20 cellular contexts compared by ENCODE assay signal in genomic region chr13:111946214-111946613, GRCh38.
A peak's percentile ranks its signal among the peaks of the same experiment; 100 is the strongest.
DNase-seq lines count a peak whose midpoint lies in the region; ATAC-seq, FAIRE-seq and TF ChIP-seq lines count a peak whose summit lies in the region.
"Had no signal": no experiment of that assay in that cellular context is flagged by ENCODE, and none has a peak within 500 bp of the region (broad histone marks: within the 10 kb centered on the region; RNA-seq: fewer than 3 reads in every experiment).

No MANE protein-coding gene starts in this region.

- no peak for ATAC-seq in HepG2
- no peak for ATAC-seq in right lobe of liver
- ATAC-seq in GM21515 (IDR thresholded peaks at IDR 0.05; ENCODE audit: unreplicated experiment) = no peak
- ATAC-seq: PC-3, Right ventricle myocardium inferior, SK-N-SH treated with all-trans-retinoic acid at 6 μM for 48 hours had no signal

- H3K4me1 ChIP-seq in HepG2 (ENCODE audit: insufficient read depth, low read length) (no peaks in the 10 kb centered on the region), right lobe of liver (no peaks in the 10 kb centered on the region)
- H3K4me1 ChIP-seq: SJCRH30 had no signal

- FAIRE-seq in HepG2 (lab: Jason Lieb, UNC) = no peak
- FAIRE-seq: GM19239 had no signal

- TF ChIP-seq POLR2A in HepG2 (IDR thresholded peaks at IDR 0.05; ENCODE audit: insufficient read depth in 1 of 2, low read depth in 2 of 2, low read length in 2 of 2) = no peak
- TF ChIP-seq POLR2A in right lobe of liver (IDR thresholded peaks at IDR 0.05) = no peak

- peak overlapping the region; percentile 87 for H3K27ac Mint-ChIP-seq in neural crest cell (ENCODE audit: unreplicated experiment)

- no peak overlapping the region for H3K9ac ChIP-seq in HepG2 (ENCODE audit: insufficient read depth, low read depth, low read length)

- no peaks in the 10 kb centered on the region for H4K20me1 ChIP-seq in HepG2 (ENCODE audit: insufficient read depth, low read length)

- TF ChIP-seq EP300 in HepG2 (IDR thresholded peaks at IDR 0.05; ENCODE audit: low read depth in 2 of 2, low read length in 2 of 2) (no peak), HepG2 (CRISPR knock-in tag; IDR thresholded peaks at IDR 0.05; ENCODE audit: borderline replicate concordance) (no peak)

- H3K27me3 ChIP-seq in HepG2 (ENCODE audit: control insufficient read depth in 1 of 2, insufficient read depth in 2 of 2, low read length in 2 of 2) = peaks cover 3 to 38% of the 10 kb centered on the region in 2 experiments
- no peaks in the 10 kb centered on the region for H3K27me3 ChIP-seq in right lobe of liver
- H3K27me3 ChIP-seq: SJCRH30 had no signal

- peaks cover 5% of the 10 kb centered on the region for H3K4me1 Mint-ChIP-seq in neural crest cell

- H3K36me3 ChIP-seq in HepG2 (replicated peaks in 1 of 2; ENCODE audit: control insufficient read depth in 1 of 2, insufficient read depth in 2 of 2, low read length in 2 of 2) (no peaks in the 10 kb centered on the region), right lobe of liver (no peaks in the 10 kb centered on the region)
- H3K36me3 ChIP-seq: SJCRH30 had no signal

- peaks cover 7% of the 10 kb centered on the region for H3K9me3 Mint-ChIP-seq in neural crest cell

- CTCF ChIA-PET in HepG2 (lab: Yijun Ruan, JAX; ENCODE audit: low intra/inter-chr PET ratio, low total read pairs) = no interaction called here

- H3K27ac ChIP-seq in HepG2 (ENCODE audit: extremely low read length, insufficient read depth, low read length) (no peak overlapping the region), right lobe of liver (no peak overlapping the region)
- H3K27ac ChIP-seq: SJCRH30 had no signal

- DNase-seq in NCI-H510A treated with DMSO at 0.1 percent for 48 hours (lab: John Stamatoyannopoulos, UW) = peak; percentile 17
- DNase-seq in NCI-H510A (lab: John Stamatoyannopoulos, UW) = no peak
- no peak for DNase-seq in HepG2 (ENCODE audit: low spot score)
- no peak for DNase-seq in right lobe of liver
- DNase-seq in neural crest cell (ENCODE audit: low read depth, low spot score) = no peak
- no peak for DNase-seq in hypothalamus (lab: John Stamatoyannopoulos, UW)
- DNase-seq: Calu3, H7, Karpas-422, NCI-H1092 treated with DMSO at 0.1 percent for 48 hours, NCI-H1436, NCI-H2107, NCI-H524, NCI-H748 treated with DMSO at 0.1 percent for 48 hours, PC-3, SJCRH30 had no signal

- WGBS in HepG2 (ENCODE audit: low lambda C conversion rate) = 25% methylated on average over 6 of the region's 10 CpGs
- WGBS in right lobe of liver (ENCODE audit: insufficient coverage, low coverage, low lambda C conversion rate, missing lambda C conversion rate) = 66% methylated on average over 5 of the region's 10 CpGs

- no TSS peak for BruUV-seq in HepG2 (replicated peaks; lab: Mats Ljungman, UMichigan)

- H3K4me2 ChIP-seq in HepG2 (ENCODE audit: low read depth, low read length) = no peak overlapping the region

- TF ChIP-seq CTCF in HepG2 (CRISPR knock-in tag; IDR thresholded peaks at IDR 0.05) (no peak), right lobe of liver (IDR thresholded peaks at IDR 0.05) (no peak), neural crest cell (conservative IDR thresholded peaks at IDR 0.05) (no peak)

- H3K4me3 Mint-ChIP-seq in neural crest cell = no peak overlapping the region

- H3K4me3 ChIP-seq in HepG2 (replicated peaks in 1 of 3; ENCODE audit: insufficient read depth in 1 of 3, low read depth in 2 of 3, low read length in 3 of 3) = no peak overlapping the region
- H3K4me3 ChIP-seq in right lobe of liver = no peak overlapping the region
- H3K4me3 ChIP-seq: SJCRH30 had no signal

- H3K79me2 ChIP-seq in HepG2 (ENCODE audit: insufficient read depth, low read length) = no peaks in the 10 kb centered on the region

- H2AFZ ChIP-seq in HepG2 (ENCODE audit: low read length) = no peak overlapping the region

- POLR2A ChIA-PET in HepG2 (lab: Yijun Ruan, JAX) = no interaction called here

- TF ChIP-seq RAD21 in HepG2 (CRISPR knock-in tag; IDR thresholded peaks at IDR 0.05) = no peak

- H3K36me3 Mint-ChIP-seq in neural crest cell (ENCODE audit: low read depth) = peaks cover 5% of the 10 kb centered on the region

- intact Hi-C loops in HepG2 (cut with micrococcal nuclease; ENCODE audit: unreplicated experiment) (no loop called here), right lobe of liver (cut with DNase I) (no loop called here)

- in situ Hi-C loops in HepG2 (cut with HindIII; ENCODE audit: extremely low pct_ligation_motif_present, low pct_unique_long_range_greater_than_20kb) = no loop called here

- H3K27me3 Mint-ChIP-seq in neural crest cell (ENCODE audit: low read depth) = no peaks in the 10 kb centered on the region

- H3K9me3 ChIP-seq in HepG2 (ENCODE audit: low read length) = peaks cover 17% of the 10 kb centered on the region
- H3K9me3 ChIP-seq in right lobe of liver = no peaks in the 10 kb centered on the region
- H3K9me3 ChIP-seq: SJCRH30 had no signal

TF ChIP-seq in HepG2, 621 proteins besides CTCF, POLR2A, EP300 and RAD21:
- peak; percentile 73 for TF ChIP-seq MNT (IDR thresholded peaks at IDR 0.05)
- no peak for TF ChIP-seq ZNF839 (CRISPR knock-in tag; IDR thresholded peaks at IDR 0.05; ENCODE audit: borderline replicate concordance)
